Comparison of ENCODE assay signal across 14 cellular contexts in the genomic region with DNA sequence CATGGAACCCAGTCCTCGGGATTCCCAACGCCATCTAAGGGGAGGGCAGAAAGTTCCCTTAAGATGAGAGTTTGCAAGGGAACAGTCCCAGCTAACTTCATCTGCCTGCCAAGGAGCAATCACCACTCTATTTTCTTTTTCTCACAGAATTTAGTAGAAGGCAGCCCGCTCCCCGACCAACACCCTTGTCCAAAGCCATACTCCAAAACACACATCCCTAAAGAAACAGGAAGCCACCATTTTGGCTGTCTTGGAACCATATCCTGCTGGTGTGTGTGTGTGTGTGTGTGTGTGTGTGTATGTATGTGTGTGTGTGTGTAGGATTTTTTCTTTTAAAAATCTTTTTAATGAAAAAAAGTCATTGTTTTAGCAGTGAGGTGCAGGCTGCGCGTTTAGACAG. TPM values are rescaled to one million over a fixed set of nuclear protein-coding genes. Genes with fewer than 3 reads are reported as not detected.
A peak's percentile ranks its signal among the peaks of the same experiment; 100 is the strongest.
DNase-seq lines count a peak whose midpoint lies in the region; TF ChIP-seq lines count a peak whose summit lies in the region.
"Had no signal": no experiment of that assay in that cellular context is flagged by ENCODE, and none has a peak within 500 bp of the region (broad histone marks: within the 10 kb centered on the region; RNA-seq: fewer than 3 reads in every experiment).

No MANE protein-coding gene starts in this region.

- no peaks in the 10 kb centered on the region for H3K36me3 Mint-ChIP-seq in activated CD4-positive, alpha-beta T cell treated with anti-CD3 and anti-CD28 coated beads, Interleukin-2, amount 10 ng/mL, durations not matched to agents 24 days and 14 days (ENCODE audit: low read depth)
- H3K36me3 Mint-ChIP-seq: naive thymus-derived CD4-positive, alpha-beta T cell had no signal

- no peak overlapping the region for H3K4me3 Mint-ChIP-seq in activated CD4-positive, alpha-beta T cell treated with anti-CD3 and anti-CD28 coated beads, Interleukin-2, amount 10 ng/mL, durations not matched to agents 24 days and 14 days

- H3K9me3 ChIP-seq in hepatocyte (ENCODE audit: low read depth) (no peaks in the 10 kb centered on the region), neuronal stem cell (replicated peaks in 1 of 2; ENCODE audit: control insufficient read depth in 2 of 2, insufficient read depth in 1 of 2, low read depth in 1 of 2, low read length in 2 of 2) (no peaks in the 10 kb centered on the region)

- H3K4ac ChIP-seq in neuronal stem cell (ENCODE audit: low read length), result no peak overlapping the region

- H3K36me3 ChIP-seq in hepatocyte (replicated peaks; ENCODE audit: insufficient read depth, low read depth) (no peaks in the 10 kb centered on the region), neuronal stem cell (replicated peaks in 1 of 2; ENCODE audit: control insufficient read depth in 2 of 2, insufficient read depth in 2 of 2, low read length in 2 of 2) (no peaks in the 10 kb centered on the region), urinary bladder (ENCODE audit: insufficient read depth) (no peaks in the 10 kb centered on the region)

- peak overlapping the region; percentile 90 for H3K4me2 ChIP-seq in hepatocyte
- H3K4me2 ChIP-seq in neuronal stem cell (ENCODE audit: insufficient read depth, low read length, poor library complexity, severe bottlenecking), result peak overlapping the region; percentile 66

- peaks cover 0 to 44% (median 18%) of the 10 kb centered on the region in 45 donors for H3K27me3 ChIP-seq in dorsolateral prefrontal cortex
- peaks cover 72% of the 10 kb centered on the region for H3K27me3 ChIP-seq in hepatocyte
- H3K27me3 ChIP-seq in neuronal stem cell (ENCODE audit: control insufficient read depth in 3 of 3, insufficient read depth in 3 of 3, low read depth in 1 of 3, low read length in 3 of 3), result peaks cover 16 to 84% (median 40%) of the 10 kb centered on the region in 3 experiments

- H3K18ac ChIP-seq in neuronal stem cell (ENCODE audit: low read length), result no peak overlapping the region

- no peaks in the 10 kb centered on the region for H3K9me3 Mint-ChIP-seq in activated CD4-positive, alpha-beta T cell treated with anti-CD3 and anti-CD28 coated beads, Interleukin-2, amount 10 ng/mL, durations not matched to agents 24 days and 14 days

- peaks cover 6% of the 10 kb centered on the region for H3K4me1 Mint-ChIP-seq in activated CD4-positive, alpha-beta T cell treated with anti-CD3 and anti-CD28 coated beads, Interleukin-2, amount 10 ng/mL, durations not matched to agents 24 days and 14 days

- no peak overlapping the region for H3K27ac Mint-ChIP-seq in activated CD4-positive, alpha-beta T cell treated with anti-CD3 and anti-CD28 coated beads, Interleukin-2, amount 10 ng/mL, durations not matched to agents 24 days and 14 days
- H3K27ac Mint-ChIP-seq: naive thymus-derived CD4-positive, alpha-beta T cell had no signal

- H3K79me2 ChIP-seq in hepatocyte, result no peaks in the 10 kb centered on the region

- H3K27me3 Mint-ChIP-seq in activated CD4-positive, alpha-beta T cell treated with anti-CD3 and anti-CD28 coated beads, Interleukin-2, amount 10 ng/mL, durations not matched to agents 24 days and 14 days, result peaks cover 73% of the 10 kb centered on the region

- no peak overlapping the region for H3K9ac ChIP-seq in neuronal stem cell (ENCODE audit: low read depth, low read length, poor library complexity)

- H2AK5ac ChIP-seq in neuronal stem cell (ENCODE audit: low read depth, low read length), result no peak overlapping the region

- H4K20me1 ChIP-seq in hepatocyte (ENCODE audit: insufficient read depth, poor library complexity, severe bottlenecking), result no peaks in the 10 kb centered on the region

- DNase-seq in dorsolateral prefrontal cortex, result no peak
- DNase-seq in hepatocyte (ENCODE audit: low spot score), result no peak
- no peak for DNase-seq in neuronal stem cell (ENCODE audit: low spot score)
- no peak for DNase-seq in NCI-H748 treated with DMSO at 0.1 percent for 48 hours (lab: John Stamatoyannopoulos, UW)
- DNase-seq in activated effector memory CD4-positive, alpha-beta T cell treated with anti-CD3 and anti-CD28 coated beads, Interleukin-2, amount 50 U/mL, for 16 hours, result no peak
- DNase-seq in activated CD4-positive, alpha-beta T cell treated with anti-CD3 and anti-CD28 coated beads, Interleukin-2, amount 10 ng/mL, durations not matched to agents 24 days and 14 days, result no peak
- DNase-seq: activated CD8-positive, alpha-beta memory T cell treated with anti-CD3 and anti-CD28 coated beads, Interleukin-2, amount 50 U/mL, for 48 hours; effector CD4-positive, alpha-beta T cell; hypothalamus; naive thymus-derived CD4-positive, alpha-beta T cell; NCI-H1048; NCI-H510A; SHP77 had no signal

- no peaks in the 10 kb centered on the region for H3K4me1 ChIP-seq in hepatocyte (ENCODE audit: insufficient read depth)
- H3K4me1 ChIP-seq in neuronal stem cell (ENCODE audit: control insufficient read depth in 2 of 2, insufficient read depth in 1 of 2, low read depth in 1 of 2, low read length in 2 of 2), result peaks cover 0 to 4% of the 10 kb centered on the region in 2 donors
- H3K4me1 ChIP-seq in urinary bladder (ENCODE audit: insufficient read depth), result no peaks in the 10 kb centered on the region

- 75% methylated on average over 6 of the region's 6 CpGs for WGBS in hepatocyte (ENCODE audit: low lambda C conversion rate, missing lambda C conversion rate)
- no CpG with 5 or more reads among the region's 6 CpGs for WGBS in neuronal stem cell (ENCODE audit: extremely low coverage in 2 of 2, insufficient read length in 2 of 2, insufficient replicate concordance in 1 of 2), 2 donors
- 49% methylated on average over 6 of the region's 6 CpGs for WGBS in urinary bladder

- H3K14ac ChIP-seq in neuronal stem cell (ENCODE audit: low read length), result no peak overlapping the region

- H3K27ac ChIP-seq in dorsolateral prefrontal cortex (peak overlapping the region in 6 of 59 donors; percentile 16 to 65 (median 57)), hepatocyte (no peak overlapping the region), neuronal stem cell (replicated peaks; ENCODE audit: low read length) (no peak overlapping the region), urinary bladder (ENCODE audit: low read depth) (no peak overlapping the region)

- no peak for TF ChIP-seq CTCF in dorsolateral prefrontal cortex (IDR thresholded peaks at IDR 0.05 in 54 of 56, conservative IDR thresholded peaks at IDR 0.05 in 2 of 56; ENCODE audit: low read depth in 1 of 56, partially characterized antibody in 56 of 56)
- no peak for TF ChIP-seq CTCF in hepatocyte (IDR thresholded peaks at IDR 0.05; ENCODE audit: poor library complexity)

- H3K4me3 ChIP-seq in dorsolateral prefrontal cortex, result peak overlapping the region in 49 of 59 donors; percentile 10 to 68 (median 51)
- H3K4me3 ChIP-seq in hepatocyte, result no peak overlapping the region
- H3K4me3 ChIP-seq in neuronal stem cell (ENCODE audit: low read length in 2 of 2), result no peak overlapping the region
- peak overlapping the region; percentile 60 for H3K4me3 ChIP-seq in urinary bladder (ENCODE audit: low read depth, low read length)

- no peak overlapping the region for H2BK12ac ChIP-seq in neuronal stem cell (ENCODE audit: low read length)

- H2AFZ ChIP-seq in hepatocyte (peak overlapping the region; percentile 63), neuronal stem cell (ENCODE audit: low read length) (no peak overlapping the region)

- no peak overlapping the region for H4K91ac ChIP-seq in neuronal stem cell (ENCODE audit: low read depth, low read length, poor library complexity)

- intact Hi-C loops in dorsolateral prefrontal cortex (cut with DNase I), result no loop called here
- intact Hi-C loops in activated CD4-positive, alpha-beta T cell treated with anti-CD3 and anti-CD28 coated beads, Interleukin-2, amount 10 ng/mL, durations not matched to agents 24 days and 14 days (cut with micrococcal nuclease), result loop anchor here (5.0 kb wide), 1 partner anchor 294 kb away; no protein-coding TSS in a partner anchor

- H2BK15ac ChIP-seq in neuronal stem cell (ENCODE audit: low read length), result no peak overlapping the region

- no peak overlapping the region for H2BK120ac ChIP-seq in neuronal stem cell (ENCODE audit: low read depth, low read length)

- H3K9me2 ChIP-seq in hepatocyte (replicated peaks; ENCODE audit: insufficient read depth), result no peaks in the 10 kb centered on the region

- H2BK5ac ChIP-seq in neuronal stem cell (ENCODE audit: low read length), result no peak overlapping the region

- H3K23ac ChIP-seq in neuronal stem cell (ENCODE audit: low read depth, low read length, poor library complexity), result no peak overlapping the region

- no peaks in the 10 kb centered on the region for H3K79me1 ChIP-seq in neuronal stem cell (ENCODE audit: low read depth, low read length)

- no peak overlapping the region for H4K8ac ChIP-seq in neuronal stem cell (ENCODE audit: low read depth, low read length)

RNA-seq across cellular contexts. Expression of a gene that starts 7.0 kb away (rescaled TPM):
- 10 to 100 TPM in 29 of 120 experiments, 1 to 10 TPM in 91; 3.7 to 22.0 (median 7.6) TPM for total RNA-seq in dorsolateral prefrontal cortex
- total RNA-seq in hepatocyte, result 2.6 and 2.9 TPM in 2 replicates
- polyA plus RNA-seq in hepatocyte, result 2.2 and 3.3 TPM in 2 replicates
- polyA plus RNA-seq in neuronal stem cell (2013, experiment 1 of 2), result 0.39 TPM
- 0.43 TPM for polyA plus RNA-seq in neuronal stem cell (2013, experiment 2 of 2)
- 25.7 TPM for total RNA-seq in urinary bladder
- 18.8 TPM for polyA plus RNA-seq in urinary bladder
- 0.14 TPM in 1 of 2 replicates, not detected in the other for total RNA-seq in activated CD4-positive, alpha-beta T cell treated with anti-CD3 and anti-CD28 coated beads, Interleukin-2, amount 10 ng/mL, durations not matched to agents 24 days and 14 days
- polyA plus RNA-seq: naive thymus-derived CD4-positive, alpha-beta T cell had no signal

Comparison
In these comparisons a context has a peak if more than half of its experiments do, and no peak if none do; other contexts are left out.
1. H3K4me3 ChIP-seq: peak in dorsolateral prefrontal cortex (49 of 59) and urinary bladder (single experiment); none in hepatocyte (single experiment) and neuronal stem cell (0 of 2).